ENCODE assay signal across 10 cellular contexts in the genomic region with DNA sequence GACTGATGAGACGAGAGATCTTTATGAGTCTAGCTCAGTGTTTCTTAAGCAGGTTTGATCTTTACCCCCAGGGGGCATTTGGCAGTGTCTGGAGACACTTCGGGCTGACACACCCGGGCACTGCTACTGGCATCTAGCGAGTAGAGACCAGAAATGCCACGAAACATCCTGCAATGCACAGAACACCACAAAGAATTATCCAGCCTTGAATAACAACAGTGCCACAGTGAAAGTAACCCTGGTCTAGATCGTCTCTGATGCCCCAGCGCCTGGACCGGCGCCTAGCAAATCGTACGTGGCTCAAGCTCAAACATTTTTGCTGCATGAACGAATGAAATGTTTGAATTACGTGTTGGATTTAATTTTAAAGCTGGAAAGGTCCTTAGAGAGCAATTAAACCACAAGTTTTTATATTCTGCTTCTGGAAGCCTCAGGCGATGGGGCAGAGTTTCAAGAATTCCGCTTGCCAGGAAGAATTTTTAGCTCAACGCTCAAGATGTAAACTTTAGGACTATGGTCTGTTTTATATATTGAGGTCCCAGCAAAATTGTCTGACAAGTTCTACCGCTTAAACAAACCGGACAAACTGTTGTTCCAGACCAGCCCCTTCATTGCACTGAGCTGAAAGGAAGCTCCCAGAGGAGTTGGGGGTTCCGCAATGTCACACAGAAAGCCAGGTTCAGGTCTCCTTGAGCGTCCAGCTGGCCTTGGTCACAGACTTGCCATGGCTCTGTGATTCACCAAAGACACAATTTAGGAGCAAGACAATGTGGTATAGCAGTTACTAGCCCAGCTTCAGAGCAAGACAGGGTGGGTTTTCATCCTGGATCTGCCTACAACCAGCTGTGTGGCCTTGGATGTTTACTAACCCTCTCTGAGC. TPM values are rescaled to one million over a fixed set of nuclear protein-coding genes. Genes with fewer than 3 reads are reported as not detected.
DNase-seq lines count a peak whose midpoint lies in the region; ATAC-seq and TF ChIP-seq lines count a peak whose summit lies in the region.
"Had no signal": no experiment of that assay in that cellular context is flagged by ENCODE, and none has a peak within 500 bp of the region (broad histone marks: within the 10 kb centered on the region; RNA-seq: fewer than 3 reads in every experiment).

No MANE protein-coding gene starts in this region.

- H3K4me1 ChIP-seq in right atrium auricular region (peaks cover 0 to 15% of the 10 kb centered on the region in 2 donors), tibial nerve (peaks cover 0 to 45% (median 8%) of the 10 kb centered on the region in 4 donors)

- TF ChIP-seq CTCF in right atrium auricular region (IDR thresholded peaks at IDR 0.05) (no peak), tibial nerve (IDR thresholded peaks at IDR 0.05) (no peak)

- H3K4me3 ChIP-seq in right atrium auricular region (peak overlapping the region in 1 of 2 donors; percentile 17), tibial nerve (peak overlapping the region in 2 of 4 donors; percentile 11 to 30)

- no peak for TF ChIP-seq POLR2A in tibial nerve (IDR thresholded peaks at IDR 0.05)

- DNase-seq in DMS 273 (lab: John Stamatoyannopoulos, UW; ENCODE audit: unreplicated experiment): peak; percentile 39
- DNase-seq in DMS 273 treated with DMSO at 0.1 percent for 48 hours (lab: John Stamatoyannopoulos, UW): no peak
- DNase-seq in amniotic epithelial cell (ENCODE audit: low read depth): peak; percentile 45
- DNase-seq in right atrium auricular region (ENCODE audit: low spot score): no peak
- no peak for DNase-seq in tibial nerve (ENCODE audit: low spot score in 2 of 2)
- DNase-seq in stimulated activated CD4-positive, alpha-beta T cell treated with anti-CD3 and anti-CD28 coated beads, Interleukin-15, amount 100 ng/mL, for 24 hours: no peak
- DNase-seq in NCI-H1694 treated with DMSO at 0.1 percent for 48 hours (lab: John Stamatoyannopoulos, UW): no peak
- DNase-seq: activated effector memory CD4-positive, alpha-beta T cell treated with anti-CD3 and anti-CD28 coated beads, Interleukin-2, amount 50 U/mL, for 16 hours; SHP77 had no signal

- H3K9me3 ChIP-seq in right atrium auricular region (no peaks in the 10 kb centered on the region), tibial nerve (peaks cover 0 to 2% (median 0%) of the 10 kb centered on the region in 4 donors)

- TF ChIP-seq EP300 in tibial nerve (IDR thresholded peaks at IDR 0.05): peak in 1 of 2 donors; percentile 25

- ATAC-seq in HG02885 (IDR thresholded peaks at IDR 0.05; ENCODE audit: poor library complexity, unreplicated experiment): no peak

- H3K27me3 ChIP-seq in right atrium auricular region (no peaks in the 10 kb centered on the region), tibial nerve (no peaks in the 10 kb centered on the region)

- 23% methylated on average over 20 of the region's 20 CpGs for WGBS in tibial nerve, 2 donors

- H3K36me3 ChIP-seq in right atrium auricular region: no peaks in the 10 kb centered on the region
- H3K36me3 ChIP-seq in tibial nerve: no peaks in the 10 kb centered on the region

- H3K27ac ChIP-seq in right atrium auricular region: peak overlapping the region; percentile 28 to 51
- peak overlapping the region; percentile 37 to 87 (median 68) for H3K27ac ChIP-seq in tibial nerve

RNA-seq across cellular contexts. Expression of gene SMTN, which starts 44.2 kb away (rescaled TPM):
- 100 to 1,000 TPM in 1 of 2 donors, 10 to 100 TPM in 1; 81.4 to 183 TPM for total RNA-seq in right atrium auricular region
- total RNA-seq in tibial nerve: 100 to 1,000 TPM; 173 to 294 (median 253) TPM

Comparison
In these comparisons a context has a peak if more than half of its experiments do, and no peak if none do; other contexts are left out.
1. DNase-seq: peak in DMS 273 (single experiment) and amniotic epithelial cell (single experiment); none in DMS 273 treated with DMSO at 0.1 percent for 48 hours (single experiment), right atrium auricular region (single experiment), tibial nerve (0 of 2), stimulated activated CD4-positive, alpha-beta T cell treated with anti-CD3 and anti-CD28 coated beads, Interleukin-15, amount 100 ng/mL, for 24 hours (single experiment) and NCI-H1694 treated with DMSO at 0.1 percent for 48 hours (single experiment).